1 cellular context compared by ENCODE assay signal in the genomic region with DNA sequence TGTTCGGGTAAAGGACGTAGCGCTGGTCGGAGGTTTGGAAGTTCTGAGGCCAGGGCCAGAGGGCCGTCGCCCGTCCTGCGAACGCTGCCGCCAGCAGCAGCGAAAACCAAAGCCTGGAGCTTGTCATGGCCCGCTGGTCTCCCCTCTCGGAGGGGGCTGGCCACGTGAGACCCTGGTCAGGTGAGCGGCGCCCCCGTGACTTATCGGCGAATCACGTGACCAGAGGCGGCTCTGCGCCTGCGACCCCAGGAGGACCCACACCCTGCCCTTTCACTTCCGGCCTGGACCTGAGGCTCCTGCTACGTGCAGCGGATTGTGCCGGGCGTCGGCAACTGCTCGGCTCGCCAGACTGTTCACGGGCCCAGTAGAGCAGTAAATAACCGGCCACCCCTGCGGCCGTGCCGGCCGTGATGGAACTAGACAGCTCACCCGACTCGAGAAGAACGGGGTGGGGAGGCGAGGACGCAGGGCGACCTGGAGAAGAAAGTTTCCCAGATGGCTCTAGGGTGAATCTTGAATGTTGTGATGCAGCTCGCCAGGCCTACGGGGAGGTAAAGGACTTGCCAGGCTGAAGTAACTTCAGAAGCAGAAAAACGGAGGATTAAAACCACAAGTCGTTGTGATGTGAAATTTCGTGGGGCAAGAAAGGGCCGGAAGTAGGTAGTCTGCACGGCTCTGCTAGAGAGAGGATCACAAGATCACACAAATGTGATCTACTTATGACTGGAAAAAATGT.
A peak's percentile ranks its signal among the peaks of the same experiment; 100 is the strongest.
TF ChIP-seq lines count a peak whose summit lies in the region.

A gene (minus strand): TSS at position 169 of the 736 bp plus-strand sequence. CDS start 42 bp downstream, at position 127.

TF ChIP-seq in HepG2, 621 proteins besides CTCF, POLR2A, EP300 and RAD21 (continued from another document and continues in another):
- TF ChIP-seq, protein P1, sequence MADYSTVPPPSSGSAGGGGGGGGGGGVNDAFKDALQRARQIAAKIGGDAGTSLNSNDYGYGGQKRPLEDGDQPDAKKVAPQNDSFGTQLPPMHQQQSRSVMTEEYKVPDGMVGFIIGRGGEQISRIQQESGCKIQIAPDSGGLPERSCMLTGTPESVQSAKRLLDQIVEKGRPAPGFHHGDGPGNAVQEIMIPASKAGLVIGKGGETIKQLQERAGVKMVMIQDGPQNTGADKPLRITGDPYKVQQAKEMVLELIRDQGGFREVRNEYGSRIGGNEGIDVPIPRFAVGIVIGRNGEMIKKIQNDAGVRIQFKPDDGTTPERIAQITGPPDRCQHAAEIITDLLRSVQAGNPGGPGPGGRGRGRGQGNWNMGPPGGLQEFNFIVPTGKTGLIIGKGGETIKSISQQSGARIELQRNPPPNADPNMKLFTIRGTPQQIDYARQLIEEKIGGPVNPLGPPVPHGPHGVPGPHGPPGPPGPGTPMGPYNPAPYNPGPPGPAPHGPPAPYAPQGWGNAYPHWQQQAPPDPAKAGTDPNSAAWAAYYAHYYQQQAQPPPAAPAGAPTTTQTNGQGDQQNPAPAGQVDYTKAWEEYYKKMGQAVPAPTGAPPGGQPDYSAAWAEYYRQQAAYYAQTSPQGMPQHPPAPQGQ (CRISPR knock-in tag; IDR thresholded peaks at IDR 0.05; ENCODE audit: borderline replicate concordance) = no peak
- TF ChIP-seq ZNF354B (CRISPR knock-in tag; IDR thresholded peaks at IDR 0.05) = no peak
- TF ChIP-seq CREM (IDR thresholded peaks at IDR 0.05) = peak; percentile 87
- no peak for TF ChIP-seq CREM (CRISPR knock-in tag; IDR thresholded peaks at IDR 0.05)
- TF ChIP-seq ZEB1 (IDR thresholded peaks at IDR 0.05; ENCODE audit: insufficient replicate concordance, low read depth) = peak; percentile 85
- TF ChIP-seq, protein P2, sequence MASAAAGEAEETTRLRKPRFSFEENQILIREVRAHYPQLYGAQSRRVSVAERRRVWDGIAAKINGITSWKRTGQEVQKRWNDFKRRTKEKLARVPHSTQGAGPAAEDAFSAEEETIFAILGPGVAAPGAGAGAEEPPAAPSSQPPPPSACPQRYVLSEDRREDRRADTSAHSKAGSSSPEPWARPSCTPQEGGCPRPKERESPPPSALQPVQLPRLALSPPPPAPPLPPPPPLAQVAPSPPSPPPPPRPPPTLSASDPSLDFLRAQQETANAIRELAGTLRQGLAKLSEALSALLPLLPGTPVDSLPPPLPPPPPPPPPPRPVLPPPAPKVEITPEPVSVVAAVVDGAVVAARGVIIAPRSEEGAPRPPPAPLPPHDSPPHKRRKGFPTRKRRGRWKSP (CRISPR knock-in tag; IDR thresholded peaks at IDR 0.05) = peak; percentile 75; the same call in 1 of the 2 replicates
- TF ChIP-seq, protein P3, sequence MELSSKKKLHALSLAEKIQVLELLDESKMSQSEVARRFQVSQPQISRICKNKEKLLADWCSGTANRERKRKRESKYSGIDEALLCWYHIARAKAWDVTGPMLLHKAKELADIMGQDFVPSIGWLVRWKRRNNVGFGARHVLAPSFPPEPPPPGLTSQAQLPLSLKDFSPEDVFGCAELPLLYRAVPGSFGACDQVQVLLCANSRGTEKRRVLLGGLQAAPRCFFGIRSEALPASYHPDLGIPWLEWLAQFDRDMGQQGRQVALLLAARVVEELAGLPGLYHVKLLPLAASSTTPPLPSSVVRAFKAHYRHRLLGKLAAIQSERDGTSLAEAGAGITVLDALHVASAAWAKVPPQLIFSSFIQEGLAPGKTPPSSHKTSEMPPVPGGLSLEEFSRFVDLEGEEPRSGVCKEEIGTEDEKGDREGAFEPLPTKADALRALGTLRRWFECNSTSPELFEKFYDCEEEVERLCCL (CRISPR knock-in tag; IDR thresholded peaks at IDR 0.05; ENCODE audit: borderline replicate concordance) = 0 out of 2 replicates have a peak, but pooled peaks have one; percentile 71
- TF ChIP-seq, protein P4, sequence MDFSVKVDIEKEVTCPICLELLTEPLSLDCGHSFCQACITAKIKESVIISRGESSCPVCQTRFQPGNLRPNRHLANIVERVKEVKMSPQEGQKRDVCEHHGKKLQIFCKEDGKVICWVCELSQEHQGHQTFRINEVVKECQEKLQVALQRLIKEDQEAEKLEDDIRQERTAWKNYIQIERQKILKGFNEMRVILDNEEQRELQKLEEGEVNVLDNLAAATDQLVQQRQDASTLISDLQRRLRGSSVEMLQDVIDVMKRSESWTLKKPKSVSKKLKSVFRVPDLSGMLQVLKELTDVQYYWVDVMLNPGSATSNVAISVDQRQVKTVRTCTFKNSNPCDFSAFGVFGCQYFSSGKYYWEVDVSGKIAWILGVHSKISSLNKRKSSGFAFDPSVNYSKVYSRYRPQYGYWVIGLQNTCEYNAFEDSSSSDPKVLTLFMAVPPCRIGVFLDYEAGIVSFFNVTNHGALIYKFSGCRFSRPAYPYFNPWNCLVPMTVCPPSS (IDR thresholded peaks at IDR 0.05) = no peak
- peak; percentile 88 for TF ChIP-seq SP4 (CRISPR knock-in tag; IDR thresholded peaks at IDR 0.05)
- peak; percentile 94; the same call in 1 of the 2 replicates for TF ChIP-seq MIER3 (CRISPR knock-in tag; IDR thresholded peaks at IDR 0.05; ENCODE audit: borderline replicate concordance)
- TF ChIP-seq, protein P5, sequence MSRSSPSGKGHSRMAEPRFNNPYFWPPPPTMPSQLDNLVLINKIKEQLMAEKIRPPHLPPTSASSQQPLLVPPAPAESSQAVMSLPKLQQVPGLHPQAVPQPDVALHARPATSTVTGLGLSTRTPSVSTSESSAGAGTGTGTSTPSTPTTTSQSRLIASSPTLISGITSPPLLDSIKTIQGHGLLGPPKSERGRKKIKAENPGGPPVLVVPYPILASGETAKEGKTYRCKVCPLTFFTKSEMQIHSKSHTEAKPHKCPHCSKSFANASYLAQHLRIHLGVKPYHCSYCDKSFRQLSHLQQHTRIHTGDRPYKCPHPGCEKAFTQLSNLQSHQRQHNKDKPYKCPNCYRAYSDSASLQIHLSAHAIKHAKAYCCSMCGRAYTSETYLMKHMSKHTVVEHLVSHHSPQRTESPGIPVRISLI (CRISPR knock-in tag; IDR thresholded peaks at IDR 0.05; ENCODE audit: borderline replicate concordance) = peak; percentile 61; the same call in 1 of the 2 replicates
- TF ChIP-seq ZIK1 (CRISPR knock-in tag; IDR thresholded peaks at IDR 0.05; ENCODE audit: borderline replicate concordance, low read depth) = peak; percentile 80; the same call in 1 of the 2 replicates
- TF ChIP-seq PAX8 (CRISPR knock-in tag; IDR thresholded peaks at IDR 0.05; ENCODE audit: borderline replicate concordance) = peak; percentile 93; the same call in 1 of the 2 replicates
- peak; percentile 85; the same call in 1 of the 2 replicates for TF ChIP-seq KLF15 (CRISPR knock-in tag; IDR thresholded peaks at IDR 0.05; ENCODE audit: borderline replicate concordance)
- TF ChIP-seq, protein P6, sequence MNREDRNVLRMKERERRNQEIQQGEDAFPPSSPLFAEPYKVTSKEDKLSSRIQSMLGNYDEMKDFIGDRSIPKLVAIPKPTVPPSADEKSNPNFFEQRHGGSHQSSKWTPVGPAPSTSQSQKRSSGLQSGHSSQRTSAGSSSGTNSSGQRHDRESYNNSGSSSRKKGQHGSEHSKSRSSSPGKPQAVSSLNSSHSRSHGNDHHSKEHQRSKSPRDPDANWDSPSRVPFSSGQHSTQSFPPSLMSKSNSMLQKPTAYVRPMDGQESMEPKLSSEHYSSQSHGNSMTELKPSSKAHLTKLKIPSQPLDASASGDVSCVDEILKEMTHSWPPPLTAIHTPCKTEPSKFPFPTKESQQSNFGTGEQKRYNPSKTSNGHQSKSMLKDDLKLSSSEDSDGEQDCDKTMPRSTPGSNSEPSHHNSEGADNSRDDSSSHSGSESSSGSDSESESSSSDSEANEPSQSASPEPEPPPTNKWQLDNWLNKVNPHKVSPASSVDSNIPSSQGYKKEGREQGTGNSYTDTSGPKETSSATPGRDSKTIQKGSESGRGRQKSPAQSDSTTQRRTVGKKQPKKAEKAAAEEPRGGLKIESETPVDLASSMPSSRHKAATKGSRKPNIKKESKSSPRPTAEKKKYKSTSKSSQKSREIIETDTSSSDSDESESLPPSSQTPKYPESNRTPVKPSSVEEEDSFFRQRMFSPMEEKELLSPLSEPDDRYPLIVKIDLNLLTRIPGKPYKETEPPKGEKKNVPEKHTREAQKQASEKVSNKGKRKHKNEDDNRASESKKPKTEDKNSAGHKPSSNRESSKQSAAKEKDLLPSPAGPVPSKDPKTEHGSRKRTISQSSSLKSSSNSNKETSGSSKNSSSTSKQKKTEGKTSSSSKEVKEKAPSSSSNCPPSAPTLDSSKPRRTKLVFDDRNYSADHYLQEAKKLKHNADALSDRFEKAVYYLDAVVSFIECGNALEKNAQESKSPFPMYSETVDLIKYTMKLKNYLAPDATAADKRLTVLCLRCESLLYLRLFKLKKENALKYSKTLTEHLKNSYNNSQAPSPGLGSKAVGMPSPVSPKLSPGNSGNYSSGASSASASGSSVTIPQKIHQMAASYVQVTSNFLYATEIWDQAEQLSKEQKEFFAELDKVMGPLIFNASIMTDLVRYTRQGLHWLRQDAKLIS (CRISPR knock-in tag; IDR thresholded peaks at IDR 0.05) = 0 out of 2 replicates have a peak, but pooled peaks have one; percentile 72
- TF ChIP-seq, protein P7, sequence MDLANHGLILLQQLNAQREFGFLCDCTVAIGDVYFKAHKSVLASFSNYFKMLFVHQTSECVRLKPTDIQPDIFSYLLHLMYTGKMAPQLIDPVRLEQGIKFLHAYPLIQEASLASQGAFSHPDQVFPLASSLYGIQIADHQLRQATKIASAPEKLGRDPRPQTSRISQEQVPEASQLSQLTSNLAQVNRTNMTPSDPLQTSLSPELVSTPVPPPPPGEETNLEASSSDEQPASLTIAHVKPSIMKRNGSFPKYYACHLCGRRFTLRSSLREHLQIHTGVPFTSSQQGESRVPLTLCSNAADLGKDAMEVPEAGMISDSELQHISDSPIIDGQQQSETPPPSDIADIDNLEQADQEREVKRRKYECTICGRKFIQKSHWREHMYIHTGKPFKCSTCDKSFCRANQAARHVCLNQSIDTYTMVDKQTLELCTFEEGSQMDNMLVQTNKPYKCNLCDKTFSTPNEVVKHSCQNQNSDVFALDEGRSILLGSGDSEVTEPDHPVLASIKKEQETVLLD (CRISPR knock-in tag; IDR thresholded peaks at IDR 0.05; ENCODE audit: low read depth) = no peak
- TF ChIP-seq, protein P8, sequence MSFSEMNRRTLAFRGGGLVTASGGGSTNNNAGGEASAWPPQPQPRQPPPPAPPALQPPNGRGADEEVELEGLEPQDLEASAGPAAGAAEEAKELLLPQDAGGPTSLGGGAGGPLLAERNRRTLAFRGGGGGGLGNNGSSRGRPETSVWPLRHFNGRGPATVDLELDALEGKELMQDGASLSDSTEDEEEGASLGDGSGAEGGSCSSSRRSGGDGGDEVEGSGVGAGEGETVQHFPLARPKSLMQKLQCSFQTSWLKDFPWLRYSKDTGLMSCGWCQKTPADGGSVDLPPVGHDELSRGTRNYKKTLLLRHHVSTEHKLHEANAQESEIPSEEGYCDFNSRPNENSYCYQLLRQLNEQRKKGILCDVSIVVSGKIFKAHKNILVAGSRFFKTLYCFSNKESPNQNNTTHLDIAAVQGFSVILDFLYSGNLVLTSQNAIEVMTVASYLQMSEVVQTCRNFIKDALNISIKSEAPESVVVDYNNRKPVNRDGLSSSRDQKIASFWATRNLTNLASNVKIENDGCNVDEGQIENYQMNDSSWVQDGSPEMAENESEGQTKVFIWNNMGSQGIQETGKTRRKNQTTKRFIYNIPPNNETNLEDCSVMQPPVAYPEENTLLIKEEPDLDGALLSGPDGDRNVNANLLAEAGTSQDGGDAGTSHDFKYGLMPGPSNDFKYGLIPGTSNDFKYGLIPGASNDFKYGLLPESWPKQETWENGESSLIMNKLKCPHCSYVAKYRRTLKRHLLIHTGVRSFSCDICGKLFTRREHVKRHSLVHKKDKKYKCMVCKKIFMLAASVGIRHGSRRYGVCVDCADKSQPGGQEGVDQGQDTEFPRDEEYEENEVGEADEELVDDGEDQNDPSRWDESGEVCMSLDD (CRISPR knock-in tag; IDR thresholded peaks at IDR 0.05; ENCODE audit: borderline replicate concordance) = peak; percentile 78; the same call in 1 of the 2 replicates
- TF ChIP-seq SIX1 (CRISPR knock-in tag; IDR thresholded peaks at IDR 0.05; ENCODE audit: borderline replicate concordance) = no peak
- peak; percentile 94 for TF ChIP-seq ZNF879 (CRISPR knock-in tag; IDR thresholded peaks at IDR 0.05)
- TF ChIP-seq HMGA1 (CRISPR knock-in tag; conservative IDR thresholded peaks at IDR 0.05) = no peak
- peak; percentile 89 for TF ChIP-seq ZNF564 (CRISPR knock-in tag; IDR thresholded peaks at IDR 0.05)
- peak; percentile 83 for TF ChIP-seq KLF11 (CRISPR knock-in tag; IDR thresholded peaks at IDR 0.05)
- TF ChIP-seq, protein P9, sequence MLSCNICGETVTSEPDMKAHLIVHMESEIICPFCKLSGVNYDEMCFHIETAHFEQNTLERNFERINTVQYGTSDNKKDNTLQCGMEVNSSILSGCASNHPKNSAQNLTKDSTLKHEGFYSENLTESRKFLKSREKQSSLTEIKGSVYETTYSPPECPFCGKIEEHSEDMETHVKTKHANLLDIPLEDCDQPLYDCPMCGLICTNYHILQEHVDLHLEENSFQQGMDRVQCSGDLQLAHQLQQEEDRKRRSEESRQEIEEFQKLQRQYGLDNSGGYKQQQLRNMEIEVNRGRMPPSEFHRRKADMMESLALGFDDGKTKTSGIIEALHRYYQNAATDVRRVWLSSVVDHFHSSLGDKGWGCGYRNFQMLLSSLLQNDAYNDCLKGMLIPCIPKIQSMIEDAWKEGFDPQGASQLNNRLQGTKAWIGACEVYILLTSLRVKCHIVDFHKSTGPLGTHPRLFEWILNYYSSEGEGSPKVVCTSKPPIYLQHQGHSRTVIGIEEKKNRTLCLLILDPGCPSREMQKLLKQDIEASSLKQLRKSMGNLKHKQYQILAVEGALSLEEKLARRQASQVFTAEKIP (CRISPR knock-in tag; IDR thresholded peaks at IDR 0.05; ENCODE audit: borderline replicate concordance) = 0 out of 2 replicates have a peak, but pooled peaks have one; percentile 50
- TF ChIP-seq, protein P10, sequence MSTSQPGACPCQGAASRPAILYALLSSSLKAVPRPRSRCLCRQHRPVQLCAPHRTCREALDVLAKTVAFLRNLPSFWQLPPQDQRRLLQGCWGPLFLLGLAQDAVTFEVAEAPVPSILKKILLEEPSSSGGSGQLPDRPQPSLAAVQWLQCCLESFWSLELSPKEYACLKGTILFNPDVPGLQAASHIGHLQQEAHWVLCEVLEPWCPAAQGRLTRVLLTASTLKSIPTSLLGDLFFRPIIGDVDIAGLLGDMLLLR (CRISPR knock-in tag; IDR thresholded peaks at IDR 0.05) = peak; percentile 82
- TF ChIP-seq, protein P11, sequence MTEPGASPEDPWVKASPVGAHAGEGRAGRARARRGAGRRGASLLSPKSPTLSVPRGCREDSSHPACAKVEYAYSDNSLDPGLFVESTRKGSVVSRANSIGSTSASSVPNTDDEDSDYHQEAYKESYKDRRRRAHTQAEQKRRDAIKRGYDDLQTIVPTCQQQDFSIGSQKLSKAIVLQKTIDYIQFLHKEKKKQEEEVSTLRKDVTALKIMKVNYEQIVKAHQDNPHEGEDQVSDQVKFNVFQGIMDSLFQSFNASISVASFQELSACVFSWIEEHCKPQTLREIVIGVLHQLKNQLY (CRISPR knock-in tag; IDR thresholded peaks at IDR 0.05) = peak; percentile 87
- TF ChIP-seq, protein P12, sequence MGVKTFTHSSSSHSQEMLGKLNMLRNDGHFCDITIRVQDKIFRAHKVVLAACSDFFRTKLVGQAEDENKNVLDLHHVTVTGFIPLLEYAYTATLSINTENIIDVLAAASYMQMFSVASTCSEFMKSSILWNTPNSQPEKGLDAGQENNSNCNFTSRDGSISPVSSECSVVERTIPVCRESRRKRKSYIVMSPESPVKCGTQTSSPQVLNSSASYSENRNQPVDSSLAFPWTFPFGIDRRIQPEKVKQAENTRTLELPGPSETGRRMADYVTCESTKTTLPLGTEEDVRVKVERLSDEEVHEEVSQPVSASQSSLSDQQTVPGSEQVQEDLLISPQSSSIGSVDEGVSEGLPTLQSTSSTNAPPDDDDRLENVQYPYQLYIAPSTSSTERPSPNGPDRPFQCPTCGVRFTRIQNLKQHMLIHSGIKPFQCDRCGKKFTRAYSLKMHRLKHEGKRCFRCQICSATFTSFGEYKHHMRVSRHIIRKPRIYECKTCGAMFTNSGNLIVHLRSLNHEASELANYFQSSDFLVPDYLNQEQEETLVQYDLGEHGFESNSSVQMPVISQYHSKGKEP (CRISPR knock-in tag; IDR thresholded peaks at IDR 0.05) = no peak; the same call in 1 of the 2 replicates
- no peak for TF ChIP-seq HOXA7 (CRISPR knock-in tag; IDR thresholded peaks at IDR 0.05)
